In the genomic region with DNA sequence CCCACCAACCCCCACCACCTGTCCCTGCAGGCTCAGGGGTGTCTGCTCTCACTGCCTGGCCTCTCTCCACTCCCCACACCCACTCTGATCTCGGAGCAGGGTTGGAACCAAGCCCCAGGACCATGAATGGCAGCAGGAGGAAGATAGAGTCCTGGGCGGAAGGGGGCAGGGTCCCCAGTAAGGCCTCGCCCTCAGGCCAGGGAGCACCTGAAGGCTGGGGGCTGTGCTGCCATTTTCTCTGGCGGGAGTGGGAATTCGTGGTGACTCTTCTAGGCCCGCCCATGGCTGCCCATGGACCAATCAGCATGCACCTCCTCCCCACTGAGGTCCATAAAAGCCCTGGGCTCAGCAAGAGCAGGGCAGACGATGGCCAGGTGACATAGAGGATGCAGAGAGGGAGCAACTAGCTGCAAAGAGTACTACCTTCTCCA, we compare ENCODE assay signal across 18 cellular contexts. TPM values are rescaled to one million over a fixed set of nuclear protein-coding genes. Genes with fewer than 3 reads are reported as not detected.
A peak's percentile ranks its signal among the peaks of the same experiment; 100 is the strongest.
DNase-seq lines count a peak whose midpoint lies in the region; ATAC-seq, FAIRE-seq and TF ChIP-seq lines count a peak whose summit lies in the region.
"Had no signal": no experiment of that assay in that cellular context is flagged by ENCODE, and none has a peak within 500 bp of the region (broad histone marks: within the 10 kb centered on the region; RNA-seq: fewer than 3 reads in every experiment).

No MANE protein-coding gene starts in this region.

- H3K4me3 ChIP-seq in endodermal cell (ENCODE audit: low read length) = no peak overlapping the region
- H3K4me3 ChIP-seq: BLaER1 treated with 17β-estradiol and CSF1 and Interleukin-3, amounts not matched to agents 10 nM and 100 nM; GM12878; SK-N-MC had no signal

- peak overlapping the region; percentile 70 for H3K27ac Mint-ChIP-seq in endodermal cell

- no peaks in the 10 kb centered on the region for H3K9me3 ChIP-seq in endodermal cell (ENCODE audit: control insufficient read depth, low read length)

- no peak overlapping the region for H3K27ac ChIP-seq in endodermal cell (ENCODE audit: low read depth, low read length)
- H3K27ac ChIP-seq: 22Rv1; BLaER1 treated with 17β-estradiol and CSF1 and Interleukin-3, amounts not matched to agents 10 nM and 100 nM; SK-N-MC had no signal

- no peaks in the 10 kb centered on the region for H3K9me3 Mint-ChIP-seq in endodermal cell

- no peak overlapping the region for H3K9ac ChIP-seq in endodermal cell (ENCODE audit: extremely low read depth, low read length, poor library complexity, severe bottlenecking)
- H3K9ac ChIP-seq: BLaER1 treated with 17β-estradiol and CSF1 and Interleukin-3, amounts not matched to agents 10 nM and 100 nM had no signal

- H3K27me3 ChIP-seq in endodermal cell (ENCODE audit: control insufficient read depth, insufficient read depth, low read length, poor library complexity, severe bottlenecking) = no peaks in the 10 kb centered on the region
- H3K27me3 ChIP-seq: BLaER1 treated with 17β-estradiol and CSF1 and Interleukin-3, amounts not matched to agents 10 nM and 100 nM had no signal

- ATAC-seq in GM18505 (IDR thresholded peaks at IDR 0.05; ENCODE audit: unreplicated experiment) = no peak
- ATAC-seq: GM12878 had no signal

- H3K36me3 ChIP-seq in endodermal cell (ENCODE audit: control insufficient read depth, insufficient read depth, low read length) = no peaks in the 10 kb centered on the region
- H3K36me3 ChIP-seq: BLaER1 treated with 17β-estradiol and CSF1 and Interleukin-3, amounts not matched to agents 10 nM and 100 nM had no signal

- DNase-seq in DMS 273 (lab: John Stamatoyannopoulos, UW; ENCODE audit: unreplicated experiment) (peak; percentile 40), DMS 273 treated with DMSO at 0.1 percent for 48 hours (lab: John Stamatoyannopoulos, UW) (no peak), endodermal cell (peak; percentile 94), islet precursor cell (peak; percentile 82), CD1c-positive myeloid dendritic cell (ENCODE audit: extremely low spot score) (no peak), urothelium cell line (ENCODE audit: low spot score) (no peak)
- no peak for DNase-seq in activated CD4-positive, alpha-beta T cell treated with anti-CD3 and anti-CD28 coated beads for 48 hours
- DNase-seq: DMS53; KG1; NCI-H1092; NCI-H226; NCI-H69; NK-92 treated with Interleukin-12 subunit alpha and Interleukin-12 subunit beta, amount 100 ng/mL, for 24 hours had no signal

- FAIRE-seq in urothelium cell line (lab: Jason Lieb, UNC) = no peak
- FAIRE-seq: GM12878 had no signal

- H3K4me3 Mint-ChIP-seq in endodermal cell = peak overlapping the region; percentile 49

- no peak for TF ChIP-seq CTCF in endodermal cell (conservative IDR thresholded peaks at IDR 0.05)

- no peaks in the 10 kb centered on the region for H3K27me3 Mint-ChIP-seq in endodermal cell (ENCODE audit: insufficient read depth)

- H3K4me1 ChIP-seq in endodermal cell (ENCODE audit: control insufficient read depth, insufficient read depth, low read length) = no peaks in the 10 kb centered on the region

- 86 to 90% methylated on average over 2 to 7 of the region's 7 CpGs for WGBS in endodermal cell (ENCODE audit: insufficient coverage in 1 of 2, insufficient read length in 1 of 2), 2 experiments

- TF ChIP-seq POLR2A in GM18505 (IDR thresholded peaks at IDR 0.05; ENCODE audit: borderline replicate concordance, extremely low read depth, insufficient read depth, insufficient read length) = no peak

- no peaks in the 10 kb centered on the region for H3K36me3 Mint-ChIP-seq in endodermal cell (ENCODE audit: low read depth)

- H3K4me1 Mint-ChIP-seq in endodermal cell = peaks cover 5% of the 10 kb centered on the region

RNA-seq across cellular contexts. Expression of a gene that starts 25.0 kb away (rescaled TPM):
- 10 to 100 TPM in 1 of 2 donors, 1 to 10 TPM in 1; 8.5 to 10.2 TPM for total RNA-seq in endodermal cell
- 13.9 TPM for polyA plus RNA-seq in endodermal cell (2013, experiment 1 of 2)
- polyA plus RNA-seq in endodermal cell (2013, experiment 2 of 2) = 13.8 TPM

RNA-seq across cellular contexts. Expression of a gene that starts 46.3 kb away (rescaled TPM):
- 10 to 100 TPM in 1 of 2 donors, 1 to 10 TPM in 1; 8.9 to 15.2 TPM for total RNA-seq in endodermal cell
- polyA plus RNA-seq in endodermal cell (2013, experiment 1 of 2) = 22.9 TPM
- 20.9 TPM for polyA plus RNA-seq in endodermal cell (2013, experiment 2 of 2)

Comparison
In these comparisons a context has a peak if more than half of its experiments do, and no peak if none do; other contexts are left out.
1. DNase-seq: peak in DMS 273 (single experiment), endodermal cell (single experiment) and islet precursor cell (single experiment); none in DMS 273 treated with DMSO at 0.1 percent for 48 hours (single experiment), CD1c-positive myeloid dendritic cell (single experiment), activated CD4-positive, alpha-beta T cell treated with anti-CD3 and anti-CD28 coated beads for 48 hours (single experiment) and urothelium cell line (single experiment).